In genomic region chr2:27890146-27891062, GRCh38 we compare ENCODE assay signal across 1 cellular context.
TF ChIP-seq lines count a peak whose summit lies in the region.

TSS of gene BABAM2 (plus strand) at chr2:27890729. CDS start at chr2:27894557, 3,828 bp downstream.
TSS of gene RBKS (minus strand) at chr2:27890387. CDS start at chr2:27890345, 42 bp downstream.

TF ChIP-seq in K562, 482 proteins besides CTCF, POLR2A, EP300 and RAD21 (continued from another document and continues in another):
- TF ChIP-seq ZBTB40 (IDR thresholded peaks at IDR 0.05) (peak; percentile 54), ZBTB40 (CRISPR knock-in tag; IDR thresholded peaks at IDR 0.05) (no peak), MECOM (CRISPR knock-in tag; IDR thresholded peaks at IDR 0.05) (peak; percentile 51; the same call in 1 of the 2 replicates), KLF13 (tag; IDR thresholded peaks at IDR 0.05; ENCODE audit: borderline replicate concordance, low read depth) (peak; percentile 93), YBX1 (IDR thresholded peaks at IDR 0.05) (no peak), SIN3B (IDR thresholded peaks at IDR 0.05; ENCODE audit: low read depth) (peak; percentile 39; the same call in 1 of the 2 replicates), TCF7L2 (IDR thresholded peaks at IDR 0.05; ENCODE audit: low read depth, low read length) (no peak), ESRRA (IDR thresholded peaks at IDR 0.05; ENCODE audit: borderline replicate concordance, low read depth) (peak; percentile 52), BDP1 (IDR thresholded peaks at IDR 0.05; ENCODE audit: insufficient read depth, insufficient read length) (no peak), SRF (CRISPR knock-in tag; IDR thresholded peaks at IDR 0.05) (peak in 1 of 2 experiments; percentile 50; a peak in 1 of 4 replicates), CC2D1A (IDR thresholded peaks at IDR 0.05) (no peak; the same call in 1 of the 2 replicates), HNRNPH1 (optimal IDR thresholded peaks at IDR 0.05; ENCODE audit: low read depth, low read length) (no peak), EZH2 (IDR thresholded peaks at IDR 0.05; ENCODE audit: borderline replicate concordance, low read depth, low read length) (no peak), HLTF (IDR thresholded peaks at IDR 0.05) (peak; percentile 69; the same call in 1 of the 2 replicates), NCOA1 (IDR thresholded peaks at IDR 0.05; ENCODE audit: low read depth) (peak; percentile 43; the same call in 1 of the 2 replicates), PHTF2 (CRISPR knock-in tag; IDR thresholded peaks at IDR 0.05) (no peak), ZNF511 (CRISPR knock-in tag; IDR thresholded peaks at IDR 0.05) (peak; percentile 19; the same call in 1 of the 2 replicates), ZNF518B (CRISPR knock-in tag; IDR thresholded peaks at IDR 0.05) (no peak), KAT8 (IDR thresholded peaks at IDR 0.05; ENCODE audit: low read depth) (no peak), SP1 (CRISPR knock-in tag; IDR thresholded peaks at IDR 0.05) (peak; percentile 58; the same call in 1 of the 2 replicates), SMC3 (conservative IDR thresholded peaks at IDR 0.05; ENCODE audit: insufficient read depth, low read depth, low read length) (peak; percentile 20; the same call in 1 of the 2 replicates), ZC3H8 (IDR thresholded peaks at IDR 0.05) (no peak), DEAF1 (CRISPR knock-in tag; IDR thresholded peaks at IDR 0.05) (no peak), TEAD2 (tag; IDR thresholded peaks at IDR 0.05) (no peak), HMGN3 (IDR thresholded peaks at IDR 0.05; ENCODE audit: borderline replicate concordance, extremely low read depth, insufficient read length, low read depth, low read length) (peak; percentile 89), ZBTB43 (CRISPR knock-in tag; IDR thresholded peaks at IDR 0.05) (no peak), HMBOX1 (IDR thresholded peaks at IDR 0.05) (peak; percentile 57; the same call in 1 of the 2 replicates), HNRNPL (IDR thresholded peaks at IDR 0.05; ENCODE audit: low read depth, low read length) (no peak), E2F8 (IDR thresholded peaks at IDR 0.05; ENCODE audit: low read depth, partially characterized antibody) (no peak), TAF9B (IDR thresholded peaks at IDR 0.05; ENCODE audit: partially characterized antibody) (no peak), ZNF507 (tag; conservative IDR thresholded peaks at IDR 0.05) (no peak), MITF (IDR thresholded peaks at IDR 0.05) (0 out of 2 replicates have a peak, but pooled peaks have one; percentile 23), MEF2D (tag; conservative IDR thresholded peaks at IDR 0.05; ENCODE audit: low read depth) (0 out of 2 replicates have a peak, but pooled peaks have one; percentile 15), FOXA3 (CRISPR knock-in tag; conservative IDR thresholded peaks at IDR 0.05 in 1 of 2, IDR thresholded peaks at IDR 0.05 in 1 of 2) (peak in 1 of 2 experiments; percentile 18; a peak in 1 of 4 replicates), ZNF668 (CRISPR knock-in tag; IDR thresholded peaks at IDR 0.05) (no peak), FOSL1 (tag; conservative IDR thresholded peaks at IDR 0.05) (no peak; the same call in none of the 2 replicates), ZNF699 (CRISPR knock-in tag; IDR thresholded peaks at IDR 0.05; ENCODE audit: insufficient replicate concordance) (no peak), ZNF165 (CRISPR knock-in tag; IDR thresholded peaks at IDR 0.05; ENCODE audit: borderline replicate concordance) (no peak), ZNF79 (CRISPR knock-in tag; IDR thresholded peaks at IDR 0.05; ENCODE audit: low read depth) (no peak), ZNF23 (CRISPR knock-in tag; IDR thresholded peaks at IDR 0.05) (no peak), SAFB2 (IDR thresholded peaks at IDR 0.05; ENCODE audit: borderline replicate concordance, low read depth, low read length, severe bottlenecking) (no peak)
